17 cellular contexts compared by ENCODE assay signal in the genomic region with DNA sequence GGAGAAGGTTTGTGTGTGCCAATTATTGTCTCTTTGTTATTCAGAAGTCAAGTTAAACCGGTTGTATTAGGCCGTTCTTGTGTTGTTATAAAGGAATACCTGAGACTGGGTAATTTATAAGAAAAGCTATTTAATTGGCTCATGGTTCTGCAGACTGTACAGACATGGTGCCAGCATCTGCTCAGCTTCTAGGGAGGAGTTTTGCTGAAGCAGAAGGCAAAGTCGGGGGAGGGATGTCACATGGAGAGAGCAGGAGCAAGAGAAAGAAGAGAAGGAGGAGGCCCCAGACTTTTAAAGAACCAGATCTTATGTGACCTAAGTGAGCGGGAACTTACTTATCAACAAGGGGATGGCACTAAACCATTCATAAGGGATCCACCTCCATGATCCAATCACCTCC.
DNase-seq lines count a peak whose midpoint lies in the region; ATAC-seq and TF ChIP-seq lines count a peak whose summit lies in the region.
"Had no signal": no experiment of that assay in that cellular context is flagged by ENCODE, and none has a peak within 500 bp of the region (broad histone marks: within the 10 kb centered on the region; RNA-seq: fewer than 3 reads in every experiment).

No MANE protein-coding gene starts in this region.

- H4K20me1 ChIP-seq in mammary epithelial cell (ENCODE audit: insufficient read depth, low read length) = no peaks in the 10 kb centered on the region

- H3K9me3 ChIP-seq in mammary epithelial cell (replicated peaks; ENCODE audit: insufficient read depth, low read length) (no peaks in the 10 kb centered on the region), breast epithelium (no peaks in the 10 kb centered on the region), Peyer's patch (no peaks in the 10 kb centered on the region)
- H3K9me3 ChIP-seq: SJSA1 had no signal

- H3K36me3 Mint-ChIP-seq in WTC11 (peaks cover 6% of the 10 kb centered on the region), nephron progenitor cell (ENCODE audit: low read depth) (no peaks in the 10 kb centered on the region)
- H3K36me3 Mint-ChIP-seq in activated CD4-positive, alpha-beta memory T cell treated with anti-CD3 and anti-CD28 coated beads for 36 hours = no peaks in the 10 kb centered on the region
- H3K36me3 Mint-ChIP-seq: CD14-positive monocyte had no signal

- 28% methylated on average over 4 of the region's 4 CpGs for WGBS in mammary epithelial cell (ENCODE audit: low coverage, missing lambda C conversion rate)

- H3K4me3 Mint-ChIP-seq in WTC11 = no peak overlapping the region
- no peak overlapping the region for H3K4me3 Mint-ChIP-seq in nephron progenitor cell
- H3K4me3 Mint-ChIP-seq in activated CD4-positive, alpha-beta memory T cell treated with anti-CD3 and anti-CD28 coated beads for 36 hours = no peak overlapping the region
- H3K4me3 Mint-ChIP-seq: CD14-positive monocyte, H9 had no signal

- H3K4me1 Mint-ChIP-seq in WTC11 (peaks cover 15% of the 10 kb centered on the region), nephron progenitor cell (no peaks in the 10 kb centered on the region)
- H3K4me1 Mint-ChIP-seq in activated CD4-positive, alpha-beta memory T cell treated with anti-CD3 and anti-CD28 coated beads for 36 hours (ENCODE audit: low read depth) = no peaks in the 10 kb centered on the region
- H3K4me1 Mint-ChIP-seq: CD14-positive monocyte had no signal

- H3K4me2 ChIP-seq in mammary epithelial cell (ENCODE audit: insufficient read depth, low read depth, low read length) = no peak overlapping the region

- TF ChIP-seq POLR2A in breast epithelium (IDR thresholded peaks at IDR 0.05) = no peak
- no peak for TF ChIP-seq POLR2A in Peyer's patch (IDR thresholded peaks at IDR 0.05)

- in situ Hi-C loops in mammary epithelial cell (cut with MboI; ENCODE audit: low sequenced_read_pairs in 2 of 2) = no loop called here

- no peaks in the 10 kb centered on the region for H3K36me3 ChIP-seq in mammary epithelial cell (ENCODE audit: insufficient read depth, low read length)
- no peaks in the 10 kb centered on the region for H3K36me3 ChIP-seq in breast epithelium
- no peaks in the 10 kb centered on the region for H3K36me3 ChIP-seq in Peyer's patch
- H3K36me3 ChIP-seq: MG63, SJSA1 had no signal

- H3K27me3 ChIP-seq in mammary epithelial cell (ENCODE audit: insufficient read depth, low read length) (no peaks in the 10 kb centered on the region), breast epithelium (no peaks in the 10 kb centered on the region), Peyer's patch (no peaks in the 10 kb centered on the region)
- H3K27me3 ChIP-seq: MG63, SJSA1 had no signal

- peak overlapping the region; percentile 71 for H2AFZ ChIP-seq in mammary epithelial cell (ENCODE audit: low read depth, low read length)

- intact Hi-C loops in mammary epithelial cell (cut with micrococcal nuclease) = no loop called here
- intact Hi-C loops in breast epithelium (cut with DNase I; ENCODE audit: low total_unique reads) = no loop called here
- intact Hi-C loops in activated CD4-positive, alpha-beta memory T cell treated with anti-CD3 and anti-CD28 coated beads for 36 hours (cut with micrococcal nuclease) = no loop called here

- dilution Hi-C loops in mammary epithelial cell (cut with HindIII; ENCODE audit: low sequenced_read_pairs) = no loop called here

- DNase-seq in mammary epithelial cell (no peak), breast epithelium (ENCODE audit: low spot score in 2 of 2) (no peak), WTC11 (ENCODE audit: low spot score) (no peak), nephron progenitor cell (no peak), Peyer's patch (no peak)
- DNase-seq in activated CD4-positive, alpha-beta memory T cell treated with anti-CD3 and anti-CD28 coated beads for 36 hours = no peak
- no peak for DNase-seq in stimulated activated CD4-positive, alpha-beta T cell treated with anti-CD3 and anti-CD28 coated beads, Interleukin-15, amount 100 ng/mL, for 24 hours
- DNase-seq: AML-193, EL, H9, MG63, NCI-H1092 treated with DMSO at 0.1 percent for 48 hours, NCI-H2107, NCI-H510A, PC-3 had no signal

- peaks cover 10% of the 10 kb centered on the region for H3K9me3 Mint-ChIP-seq in WTC11
- peaks cover 4% of the 10 kb centered on the region for H3K9me3 Mint-ChIP-seq in nephron progenitor cell
- H3K9me3 Mint-ChIP-seq in activated CD4-positive, alpha-beta memory T cell treated with anti-CD3 and anti-CD28 coated beads for 36 hours = peaks cover 5% of the 10 kb centered on the region

- 0 out of 2 replicates have a peak overlapping the region, but pooled peaks have one; percentile 50 for H3K27ac Mint-ChIP-seq in WTC11
- peak overlapping the region; percentile 79 for H3K27ac Mint-ChIP-seq in nephron progenitor cell
- no peak overlapping the region for H3K27ac Mint-ChIP-seq in activated CD4-positive, alpha-beta memory T cell treated with anti-CD3 and anti-CD28 coated beads for 36 hours
- H3K27ac Mint-ChIP-seq: CD14-positive monocyte had no signal

- H3K9ac ChIP-seq in mammary epithelial cell (ENCODE audit: insufficient read depth, low read length) = no peak overlapping the region

- POLR2A ChIA-PET in WTC11 (lab: Charles Lee) = no interaction called here
- POLR2A ChIA-PET in activated CD4-positive, alpha-beta memory T cell treated with anti-CD3 and anti-CD28 coated beads for 36 hours (lab: Charles Lee) = no interaction called here

- H3K4me1 ChIP-seq in mammary epithelial cell (ENCODE audit: insufficient read depth, low read length) (no peaks in the 10 kb centered on the region), breast epithelium (no peaks in the 10 kb centered on the region), Peyer's patch (no peaks in the 10 kb centered on the region)
- H3K4me1 ChIP-seq: SJSA1 had no signal

- ATAC-seq in WTC11 = no peak
- ATAC-seq: PC-3 had no signal

- H3K27me3 Mint-ChIP-seq in WTC11 (ENCODE audit: low read depth) (no peaks in the 10 kb centered on the region; the same call in 1 of the 2 replicates), nephron progenitor cell (ENCODE audit: low read depth, poor library complexity) (no peaks in the 10 kb centered on the region)
- no peaks in the 10 kb centered on the region for H3K27me3 Mint-ChIP-seq in activated CD4-positive, alpha-beta memory T cell treated with anti-CD3 and anti-CD28 coated beads for 36 hours

- no peak for TF ChIP-seq CTCF in mammary epithelial cell (conservative IDR thresholded peaks at IDR 0.05 in 1 of 2, IDR thresholded peaks at IDR 0.05 in 1 of 2; ENCODE audit: extremely low read depth in 1 of 2, insufficient read depth in 1 of 2, low read depth in 1 of 2, low read length in 2 of 2)
- TF ChIP-seq CTCF in breast epithelium (IDR thresholded peaks at IDR 0.05) = no peak
- TF ChIP-seq CTCF in WTC11 (IDR thresholded peaks at IDR 0.05) = no peak
- no peak for TF ChIP-seq CTCF in nephron progenitor cell (IDR thresholded peaks at IDR 0.05)
- TF ChIP-seq CTCF in Peyer's patch (IDR thresholded peaks at IDR 0.05) = no peak

- BruUV-seq in mammary epithelial cell (replicated peaks; lab: Mats Ljungman, UMichigan) = no TSS peak

- H3K27ac ChIP-seq in mammary epithelial cell (ENCODE audit: insufficient read depth, low read depth, low read length) (no peak overlapping the region), breast epithelium (no peak overlapping the region), Peyer's patch (no peak overlapping the region)
- H3K27ac ChIP-seq: SJSA1 had no signal

- CTCF ChIA-PET in mammary epithelial cell (lab: Charles Lee; ENCODE audit: low non-redundant PET) (no interaction called here), WTC11 (lab: Charles Lee) (no interaction called here)
- CTCF ChIA-PET in activated CD4-positive, alpha-beta memory T cell treated with anti-CD3 and anti-CD28 coated beads for 36 hours (lab: Charles Lee) = no interaction called here

- H3K4me3 ChIP-seq in mammary epithelial cell (replicated peaks in 1 of 3; ENCODE audit: insufficient read depth in 1 of 3, low read depth in 2 of 3, low read length in 3 of 3) (no peak overlapping the region), breast epithelium (no peak overlapping the region), Peyer's patch (no peak overlapping the region)
- H3K4me3 ChIP-seq: MG63, SJSA1 had no signal

- H3K79me2 ChIP-seq in mammary epithelial cell (ENCODE audit: insufficient read depth, low read length) = no peaks in the 10 kb centered on the region

TF ChIP-seq in WTC11, 78 proteins besides CTCF, POLR2A, EP300 and RAD21 (continues in another document):
- TF ChIP-seq IRF2 (CRISPR knock-in tag; IDR thresholded peaks at IDR 0.05; ENCODE audit: borderline replicate concordance, low read depth) (no peak), TEAD4 (CRISPR knock-in tag; IDR thresholded peaks at IDR 0.05) (no peak), GABPB1 (CRISPR knock-in tag; IDR thresholded peaks at IDR 0.05) (no peak), MXD4 (CRISPR knock-in tag; IDR thresholded peaks at IDR 0.05; ENCODE audit: borderline replicate concordance) (no peak), JAZF1 (CRISPR knock-in tag; IDR thresholded peaks at IDR 0.05) (no peak), NFE2L1 (CRISPR knock-in tag; IDR thresholded peaks at IDR 0.05) (no peak), CBFB (CRISPR knock-in tag; IDR thresholded peaks at IDR 0.05; ENCODE audit: low read depth) (no peak)
- TF ChIP-seq, protein P1, sequence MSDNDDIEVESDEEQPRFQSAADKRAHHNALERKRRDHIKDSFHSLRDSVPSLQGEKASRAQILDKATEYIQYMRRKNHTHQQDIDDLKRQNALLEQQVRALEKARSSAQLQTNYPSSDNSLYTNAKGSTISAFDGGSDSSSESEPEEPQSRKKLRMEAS (CRISPR knock-in tag; IDR thresholded peaks at IDR 0.05) = no peak
- TF ChIP-seq, protein P2, sequence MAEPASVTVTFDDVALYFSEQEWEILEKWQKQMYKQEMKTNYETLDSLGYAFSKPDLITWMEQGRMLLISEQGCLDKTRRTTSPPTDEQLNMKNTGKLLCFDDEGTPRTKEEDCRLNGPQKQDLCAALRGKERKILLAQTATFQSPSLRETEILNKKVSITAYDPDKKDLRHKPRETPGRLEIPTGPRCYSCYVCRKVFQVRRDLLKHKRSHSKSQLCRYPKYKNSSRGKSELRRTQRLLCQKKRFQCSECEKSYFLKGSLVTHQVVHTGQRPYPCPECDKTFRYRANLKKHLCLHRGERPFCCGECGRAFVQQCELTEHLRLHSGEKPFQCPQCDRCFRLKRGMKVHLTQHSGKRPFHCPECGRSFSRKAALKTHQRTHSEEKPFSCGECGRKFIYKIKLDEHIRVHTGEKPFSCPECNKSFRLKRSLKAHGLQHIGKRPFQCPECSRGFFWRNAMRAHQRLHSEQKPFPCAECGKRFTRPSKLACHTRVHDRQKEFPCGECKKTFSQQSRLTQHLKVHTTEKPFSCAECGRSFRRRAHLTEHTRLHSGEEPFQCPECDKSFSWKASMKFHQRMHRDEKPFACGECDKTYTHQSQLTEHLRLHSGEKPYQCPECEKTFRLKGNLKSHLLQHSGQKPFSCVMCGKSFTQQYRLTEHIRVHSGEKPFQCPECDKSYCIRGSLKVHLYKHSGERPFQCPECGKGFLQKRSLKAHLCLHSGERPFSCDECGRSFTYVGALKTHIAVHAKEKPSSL (CRISPR knock-in tag; conservative IDR thresholded peaks at IDR 0.05) = no peak
